In genomic region chr19:34501339-34502320, GRCh38 we compare ENCODE assay signal across 8 cellular contexts. TPM values are rescaled to one million over a fixed set of nuclear protein-coding genes. Genes with fewer than 3 reads are reported as not detected.
DNase-seq lines count a peak whose midpoint lies in the region; ATAC-seq and TF ChIP-seq lines count a peak whose summit lies in the region.

No MANE protein-coding gene starts in this region.

- ATAC-seq in GM18861 (IDR thresholded peaks at IDR 0.05; ENCODE audit: unreplicated experiment) (peak; percentile 63), HG03280 (IDR thresholded peaks at IDR 0.05; ENCODE audit: unreplicated experiment) (peak; percentile 85)
- ATAC-seq in activated CD4-positive, CD25-positive, alpha-beta regulatory T cell treated with anti-CD3 and anti-CD28 coated beads, Interleukin-2, amount 50 U/mL, for 24 hours, result peak; percentile 86

- CTCF ChIA-PET in AG04449 (lab: Yijun Ruan, JAX), result interaction anchor here (0.6 to 4.1 kb wide), 19 partner anchors 8 to 669 kb away, joined by 3 to 14 read pairs (median 4); partner anchors contain the start of genes UBA2 and WTIP

- POLR2A ChIA-PET in AG04449 (lab: Yijun Ruan, JAX), result no interaction called here

- no peak overlapping the region for H3K27ac ChIP-seq in caudate nucleus (ENCODE audit: low read depth, low read length)

- H3K4me3 ChIP-seq in AG04449 (ENCODE audit: low read depth, low read length), result no peak overlapping the region
- no peak overlapping the region for H3K4me3 ChIP-seq in kidney epithelial cell (ENCODE audit: low read depth, low read length)

- peak; percentile 28 for DNase-seq in AG04449 (ENCODE audit: low read depth, low spot score)
- peak; percentile 98 for DNase-seq in NCI-H345 (lab: John Stamatoyannopoulos, UW)
- peak in 60 of 61 donors; percentile 9 to 87 (median 74) for DNase-seq in caudate nucleus (lab: John Stamatoyannopoulos, UW)
- DNase-seq in kidney epithelial cell (ENCODE audit: low read depth), result peak; percentile 62
- peak; percentile 87 for DNase-seq in stimulated activated CD4-positive, alpha-beta T cell treated with anti-CD3 and anti-CD28 coated beads, Interleukin-1b, Interleukin-23, amount 100 ng/mL, for 48 hours

- H3K27me3 ChIP-seq in kidney epithelial cell (ENCODE audit: control insufficient read depth, insufficient read depth, low read length), result no peaks in the 10 kb centered on the region

- no peaks in the 10 kb centered on the region for H3K36me3 ChIP-seq in kidney epithelial cell (ENCODE audit: control insufficient read depth, insufficient read depth, low read length)

- TF ChIP-seq CTCF in AG04449 (IDR thresholded peaks at IDR 0.05; ENCODE audit: insufficient read depth, low read length, missing control alignments) (peak; percentile 100), kidney epithelial cell (IDR thresholded peaks at IDR 0.05; ENCODE audit: insufficient read depth, low read length, poor library complexity, severe bottlenecking) (peak; percentile 100)

RNA-seq across cellular contexts. Expression of gene WTIP, which starts 20.1 kb away (rescaled TPM):
- 33.4 and 50.5 TPM in 2 replicates for total RNA-seq in kidney epithelial cell

Comparison
In these comparisons a context has a peak if more than half of its experiments do, and no peak if none do; other contexts are left out.
1. DNase-seq: peak in every context shown above with its lines; median percentile 98 in NCI-H345; 87 in stimulated activated CD4-positive, alpha-beta T cell treated with anti-CD3 and anti-CD28 coated beads, Interleukin-1b, Interleukin-23, amount 100 ng/mL, for 48 hours; 74 in caudate nucleus; 62 in kidney epithelial cell; 28 in AG04449.